Comparison of ENCODE assay signal across 8 cellular contexts in genomic region chr5:80255752-80256479, GRCh38. TPM values are rescaled to one million over a fixed set of nuclear protein-coding genes. Genes with fewer than 3 reads are reported as not detected.
A peak's percentile ranks its signal among the peaks of the same experiment; 100 is the strongest.
DNase-seq lines count a peak whose midpoint lies in the region; ATAC-seq lines count a peak whose summit lies in the region.

SERINC5 (minus strand) TSS chr5:80256048; CDS start chr5:80255922, 126 bp downstream.

- H3K9me3 ChIP-seq in effector memory CD4-positive, alpha-beta T cell (ENCODE audit: control insufficient read depth, low read length): no peaks in the 10 kb centered on the region

- H3K18ac ChIP-seq in mesendoderm (ENCODE audit: low read length): peak within 1 kb of the TSS; percentile 94

- H3K23ac ChIP-seq in mesendoderm (ENCODE audit: low read length): no peak within 1 kb of the TSS

- peak within 1 kb of the TSS; percentile 96 for H3K9ac ChIP-seq in mesendoderm (ENCODE audit: low read length)

- H3K79me2 ChIP-seq in mesendoderm (ENCODE audit: control insufficient read depth, insufficient read depth, low read length): peaks cover 44% of the 10 kb centered on the region

- H3K56ac ChIP-seq in mesendoderm (ENCODE audit: low read length): peak within 1 kb of the TSS; percentile 96

- peak within 1 kb of the TSS; percentile 88 for H4K8ac ChIP-seq in mesendoderm (ENCODE audit: low read depth, low read length)

- H3K27ac ChIP-seq in effector memory CD4-positive, alpha-beta T cell (ENCODE audit: insufficient read depth, low read length, poor library complexity, severe bottlenecking): peak within 1 kb of the TSS; percentile 86
- H3K27ac ChIP-seq in mesendoderm (ENCODE audit: low read depth, low read length): peak within 1 kb of the TSS; percentile 80

- no peak within 1 kb of the TSS for H4K5ac ChIP-seq in mesendoderm (ENCODE audit: low read length)

- peak within 1 kb of the TSS; percentile 92 for H3K4ac ChIP-seq in mesendoderm (ENCODE audit: low read depth, low read length)

- H3K27me3 ChIP-seq in effector memory CD4-positive, alpha-beta T cell (replicated peaks; ENCODE audit: control insufficient read depth, insufficient read depth, low read length, poor library complexity, severe bottlenecking): no peaks in the 10 kb centered on the region
- no peaks in the 10 kb centered on the region for H3K27me3 ChIP-seq in mesendoderm (ENCODE audit: insufficient read depth, low read length, poor library complexity)

- peak within 1 kb of the TSS; percentile 64 for H2BK5ac ChIP-seq in mesendoderm (ENCODE audit: low read length)

- H2AK5ac ChIP-seq in mesendoderm (ENCODE audit: low read length): no peak within 1 kb of the TSS

- DNase-seq in 8988T (peak; percentile 79), NK-92 (lab: John Stamatoyannopoulos, UW; ENCODE audit: unreplicated experiment) (peak; percentile 12), mesendoderm (peak; percentile 83)
- DNase-seq in effector memory CD4-positive, alpha-beta T cell: peak; percentile 74 to 82 (median 80)
- peak; percentile 78 for DNase-seq in stimulated activated CD8-positive, alpha-beta memory T cell treated with anti-CD3 and anti-CD28 coated beads, Interleukin-12 subunit alpha, Interleukin-12 subunit beta, amount 100 ng/mL, for 4 hours (ENCODE audit: low read depth)

- POLR2A ChIA-PET in activated CD8-positive, alpha-beta memory T cell treated with anti-CD3 and anti-CD28 coated beads for 36 hours (lab: Charles Lee): interaction anchor here (0.5 to 3.1 kb wide), 17 partner anchors 9 to 266 kb away, joined by 3 to 29 read pairs (median 4); no protein-coding TSS in a partner anchor

- H3K4me1 ChIP-seq in effector memory CD4-positive, alpha-beta T cell (ENCODE audit: control insufficient read depth, insufficient read depth, low read length, poor library complexity, severe bottlenecking): peaks cover 17% of the 10 kb centered on the region
- peaks cover 11% of the 10 kb centered on the region for H3K4me1 ChIP-seq in mesendoderm (ENCODE audit: control insufficient read depth, low read depth, low read length)

- ATAC-seq in GM18511 (IDR thresholded peaks at IDR 0.05; ENCODE audit: unreplicated experiment) (peak; percentile 85), HG02981 (IDR thresholded peaks at IDR 0.05; ENCODE audit: unreplicated experiment) (peak; percentile 78)

- WGBS in mesendoderm (ENCODE audit: extremely low coverage, insufficient coverage, low lambda C conversion rate): no CpG with 5 or more reads among the region's 90 CpGs

- peak within 1 kb of the TSS; percentile 93 for H3K4me3 ChIP-seq in effector memory CD4-positive, alpha-beta T cell (ENCODE audit: insufficient read depth, low read depth, low read length, poor library complexity, severe bottlenecking)
- peak within 1 kb of the TSS; percentile 63 for H3K4me3 ChIP-seq in mesendoderm (ENCODE audit: low read length)

- peaks cover 10% of the 10 kb centered on the region for H3K79me1 ChIP-seq in mesendoderm (ENCODE audit: low read length)

- CTCF ChIA-PET in activated CD8-positive, alpha-beta memory T cell treated with anti-CD3 and anti-CD28 coated beads for 36 hours (lab: Charles Lee): interaction anchor here (0.7 to 4.2 kb wide), 10 partner anchors 9 to 166 kb away, joined by 3 to 12 read pairs (median 4); no protein-coding TSS in a partner anchor

- H3K36me3 ChIP-seq in effector memory CD4-positive, alpha-beta T cell (ENCODE audit: control insufficient read depth, insufficient read depth, low read length): no peaks in the 10 kb centered on the region
- H3K36me3 ChIP-seq in mesendoderm (ENCODE audit: control insufficient read depth, insufficient read depth, low read length): no peaks in the 10 kb centered on the region

- no peak within 1 kb of the TSS for H2BK15ac ChIP-seq in mesendoderm (replicated peaks; ENCODE audit: low read depth)

- H2BK120ac ChIP-seq in mesendoderm (ENCODE audit: low read depth, low read length): no peak within 1 kb of the TSS

- H3K4me2 ChIP-seq in mesendoderm (ENCODE audit: low read length): peak within 1 kb of the TSS; percentile 97

RNA-seq across cellular contexts. Expression of gene SERINC5, which starts in this region (rescaled TPM):
- 10 to 100 TPM; 26.5 to 27.8 TPM for total RNA-seq in activated CD8-positive, alpha-beta memory T cell treated with anti-CD3 and anti-CD28 coated beads for 36 hours
- polyA plus RNA-seq in mesendoderm (2013, experiment 1 of 2): 39.2 TPM
- 42.4 TPM for polyA plus RNA-seq in mesendoderm (2013, experiment 2 of 2)

Comparison
In these comparisons a context has a peak if more than half of its experiments do, and no peak if none do; other contexts are left out.
1. Peak in every context shown above with its lines: DNase-seq, ATAC-seq, H3K4me3 ChIP-seq and H3K27ac ChIP-seq.
2. DNase-seq: peak in every context shown above with its lines; median percentile 83 in mesendoderm; 80 in effector memory CD4-positive, alpha-beta T cell; 79 in 8988T; 78 in stimulated activated CD8-positive, alpha-beta memory T cell treated with anti-CD3 and anti-CD28 coated beads, Interleukin-12 subunit alpha, Interleukin-12 subunit beta, amount 100 ng/mL, for 4 hours; 12 in NK-92.